Comparison of ENCODE assay signal across 24 cellular contexts in genomic region chr6:115945806-115946205, GRCh38.
"Had no signal": no experiment of that assay in that cellular context is flagged by ENCODE, and none has a peak within 500 bp of the region (broad histone marks: within the 10 kb centered on the region; RNA-seq: fewer than 3 reads in every experiment).

No MANE protein-coding gene starts in this region.

- DNase-seq: activated CD4-positive, alpha-beta T cell treated with anti-CD3 and anti-CD28 coated beads for 36 hours; activated CD4-positive, CD25-positive, alpha-beta regulatory T cell; activated CD8-positive, alpha-beta memory T cell treated with anti-CD3 and anti-CD28 coated beads, Interleukin-2, amount 10 ng/mL, durations not matched to agents 7 days and 5 days; activated CD8-positive, alpha-beta T cell treated with anti-CD3 and anti-CD28 coated beads, Interleukin-2, amount 10 ng/mL, durations not matched to agents 7 days and 5 days; activated T-cell treated with anti-CD3 and anti-CD28 coated beads, Interleukin-2, amount 50 U/mL, for 48 hours; anterior cingulate cortex; brain microvascular endothelial cell; dermis blood vessel endothelial cell; effector CD4-positive, alpha-beta T cell; heart left ventricle; hypothalamus; immature natural killer cell; kidney; left colon; naive thymus-derived CD4-positive, alpha-beta T cell; occipital lobe; stimulated activated CD4-positive, alpha-beta T cell treated with anti-CD3 and anti-CD28 coated beads, Interleukin-15, amount 100 ng/mL, for 24 hours; stimulated activated CD4-positive, alpha-beta T cell treated with anti-CD3 and anti-CD28 coated beads, Interleukin-2, amount 100 ng/mL, for 24 hours; stimulated activated naive CD4-positive, alpha-beta T cell; tibial artery; upper lobe of right lung had no signal

- H3K4me3 ChIP-seq: heart left ventricle, right atrium auricular region, suprapubic skin, tibial artery, upper lobe of right lung had no signal

- FAIRE-seq: colon, kidney had no signal

- H3K27me3 ChIP-seq: brain microvascular endothelial cell, heart left ventricle, right atrium auricular region, suprapubic skin, tibial artery, upper lobe of right lung had no signal

- H3K36me3 ChIP-seq: brain microvascular endothelial cell had no signal
